ENCODE assay signal across 8 cellular contexts in the genomic region with DNA sequence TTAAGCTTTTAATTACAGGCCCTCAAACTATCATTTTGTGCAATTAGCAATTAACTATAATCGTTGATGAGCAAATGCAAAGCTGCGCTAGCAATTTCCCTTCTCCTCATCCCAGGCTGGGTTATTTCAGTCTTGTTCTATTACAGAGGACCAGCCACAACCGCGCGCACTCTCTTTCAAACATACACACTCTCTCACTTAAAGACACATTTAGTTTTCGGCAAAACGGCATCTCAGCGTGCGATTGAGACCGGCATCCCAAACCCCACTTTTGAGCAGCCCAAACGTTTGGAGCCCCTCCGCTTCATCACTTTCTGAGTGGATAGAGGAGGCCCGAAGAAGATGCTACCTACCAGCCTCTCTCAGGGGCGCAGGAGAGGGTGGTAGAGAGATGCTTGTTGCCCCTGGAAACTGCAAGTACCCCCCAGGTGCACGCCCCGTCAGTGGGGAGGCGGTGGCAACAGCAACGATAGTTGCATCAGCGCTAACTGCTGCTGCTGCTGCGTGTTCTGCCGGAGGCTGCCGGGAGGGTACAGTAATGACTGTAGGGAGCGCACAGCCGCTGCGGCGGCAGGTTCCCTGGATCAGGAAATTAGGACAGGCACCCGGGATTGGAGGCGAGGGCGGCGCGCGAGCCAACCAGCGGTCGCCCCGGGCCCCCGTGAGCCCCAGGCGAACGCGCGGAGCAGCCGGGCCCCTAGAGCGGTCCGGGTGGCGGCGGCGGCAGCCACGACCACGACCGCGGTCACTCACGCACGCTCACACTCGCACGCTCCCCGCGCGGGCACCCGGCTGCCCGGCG. TPM values are rescaled to one million over a fixed set of nuclear protein-coding genes. Genes with fewer than 3 reads are reported as not detected.
DNase-seq lines count a peak whose midpoint lies in the region; ATAC-seq and TF ChIP-seq lines count a peak whose summit lies in the region.

No MANE protein-coding gene starts in this region.

- H3K27me3 ChIP-seq in brain microvascular endothelial cell (replicated peaks) (peaks cover 5% of the 10 kb centered on the region), iPS-20b (ENCODE audit: insufficient read depth, low read length) (peaks cover 47% of the 10 kb centered on the region), gastrocnemius medialis (no peaks in the 10 kb centered on the region)

- intact Hi-C loops in gastrocnemius medialis (cut with DNase I; ENCODE audit: low total_unique reads) = loop anchor here (1.0 to 10.0 kb wide), 4 partner anchors 51 to 606 kb away; partner anchors contain the start of gene SMARCA2

- H3K4me1 ChIP-seq in iPS-20b (ENCODE audit: insufficient read depth, low read length) (peaks cover 15% of the 10 kb centered on the region; the same call in 1 of the 2 replicates), gastrocnemius medialis (peaks cover 16 to 29% of the 10 kb centered on the region in 2 donors)

- DNase-seq in GM04503 (ENCODE audit: low read depth) = peak; percentile 24
- DNase-seq in NCI-H1436 (lab: John Stamatoyannopoulos, UW) = peak; percentile 85
- peak; percentile 89 for DNase-seq in SW480 (ENCODE audit: low spot score)
- DNase-seq in brain microvascular endothelial cell = peak; percentile 68
- peak; percentile 71 to 85 for DNase-seq in gastrocnemius medialis

- no peaks in the 10 kb centered on the region for H3K36me3 ChIP-seq in brain microvascular endothelial cell (replicated peaks)
- no peaks in the 10 kb centered on the region for H3K36me3 ChIP-seq in iPS-20b (ENCODE audit: insufficient read depth, low read depth, low read length)
- no peaks in the 10 kb centered on the region for H3K36me3 ChIP-seq in gastrocnemius medialis

- TF ChIP-seq POLR2A in gastrocnemius medialis (IDR thresholded peaks at IDR 0.05) = peak; percentile 69 to 70

- TF ChIP-seq CTCF in brain microvascular endothelial cell (IDR thresholded peaks at IDR 0.05; ENCODE audit: low read depth, low read length, missing control alignments) (peak; percentile 42), gastrocnemius medialis (IDR thresholded peaks at IDR 0.05 in 4 of 5, conservative IDR thresholded peaks at IDR 0.05 in 1 of 5) (peak in 4 of 5 experiments; percentile 21 to 40 (median 32))

- H3K27ac ChIP-seq in brain microvascular endothelial cell = no peak overlapping the region
- H3K27ac ChIP-seq in iPS-20b (ENCODE audit: low read length) = no peak overlapping the region
- peak overlapping the region; percentile 95 to 98 (median 97) for H3K27ac ChIP-seq in gastrocnemius medialis

- ATAC-seq in HG02678 (IDR thresholded peaks at IDR 0.05; ENCODE audit: unreplicated experiment) (peak; percentile 30), gastrocnemius medialis (peak; percentile 56 to 59), GM21515 (IDR thresholded peaks at IDR 0.05; ENCODE audit: unreplicated experiment) (no peak)

- peak overlapping the region; percentile 88 for H3K9ac ChIP-seq in iPS-20b (ENCODE audit: low read depth, low read length)

- H3K4me3 ChIP-seq in brain microvascular endothelial cell (ENCODE audit: low read depth, low read length) (peak overlapping the region; percentile 53), iPS-20b (ENCODE audit: low read length) (peak overlapping the region; percentile 83), gastrocnemius medialis (peak overlapping the region; percentile 72 to 94 (median 90))

- in situ Hi-C loops in brain microvascular endothelial cell (cut with HindIII; ENCODE audit: low pct_ligation_motif_present, low sequenced_read_pairs) = no loop called here
- in situ Hi-C loops in gastrocnemius medialis (cut with MboI; ENCODE audit: low sequenced_read_pairs in 4 of 4) = loop anchor here in 1 of 4 donors (10.0 kb wide), 1 partner anchor 104 kb away; no protein-coding TSS in a partner anchor

- H3K9me3 ChIP-seq in iPS-20b (ENCODE audit: insufficient read depth, low read depth, low read length) = no peaks in the 10 kb centered on the region
- no peaks in the 10 kb centered on the region for H3K9me3 ChIP-seq in gastrocnemius medialis

RNA-seq across cellular contexts. Expression of gene VLDLR, which starts 0.5 kb away (rescaled TPM):
- total RNA-seq in gastrocnemius medialis = 10 to 100 TPM; 13.6 to 19.6 (median 16.9) TPM

Comparison
In these comparisons a context has a peak if more than half of its experiments do, and no peak if none do; other contexts are left out.
1. DNase-seq: peak in every context shown above with its lines; median percentile 89 in SW480; 85 in NCI-H1436; 78 in gastrocnemius medialis; 68 in brain microvascular endothelial cell; 24 in GM04503.
2. H3K27ac ChIP-seq: peak in gastrocnemius medialis (4 of 4); none in brain microvascular endothelial cell (single experiment) and iPS-20b (single experiment).
3. Peak in every context shown above with its lines, with median percentiles within 50 percentile points of each other: H3K4me3 ChIP-seq.